11 cellular contexts compared by ENCODE assay signal in the genomic region with DNA sequence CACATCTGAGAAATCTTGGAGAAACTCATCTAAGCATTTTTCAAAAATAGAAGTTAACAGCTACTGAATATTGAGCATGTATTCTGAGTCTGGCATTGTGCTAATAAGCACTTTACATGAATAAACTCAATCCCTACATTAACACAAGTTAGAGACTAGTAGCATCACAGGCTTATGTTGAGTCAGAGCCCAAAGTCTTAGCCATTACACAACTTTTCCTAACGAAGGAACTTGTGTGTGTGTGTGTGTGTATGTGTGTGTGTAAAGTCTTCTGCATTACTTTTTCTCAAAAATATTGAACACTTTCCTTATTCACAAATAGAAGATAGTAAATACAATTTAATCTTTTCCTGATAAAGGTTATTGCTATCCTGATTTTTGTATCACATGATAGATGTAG.
"Had no signal": no experiment of that assay in that cellular context is flagged by ENCODE, and none has a peak within 500 bp of the region (broad histone marks: within the 10 kb centered on the region; RNA-seq: fewer than 3 reads in every experiment).

No MANE protein-coding gene starts in this region.

- DNase-seq: activated naive CD4-positive, alpha-beta T cell treated with anti-CD3 and anti-CD28 coated beads for 36 hours; dermis blood vessel endothelial cell; kidney; left ventricle myocardium superior; nephron progenitor cell; psoas muscle; stimulated activated CD4-positive, alpha-beta T cell treated with anti-CD3 and anti-CD28 coated beads, Interleukin-12 subunit alpha, Interleukin-12 subunit beta, amount 100 ng/mL, for 4 hours; SW 1271; testis; upper lobe of right lung had no signal

- H3K4me3 ChIP-seq: psoas muscle, testis, upper lobe of right lung had no signal

- ATAC-seq: left ventricle myocardium superior, psoas muscle, sciatic nerve, upper lobe of right lung had no signal
